Comparison of ENCODE assay signal across 20 cellular contexts in genomic region chr6:53168516-53169257, GRCh38. TPM values are rescaled to one million over a fixed set of nuclear protein-coding genes. Genes with fewer than 3 reads are reported as not detected.
DNase-seq lines count a peak whose midpoint lies in the region; ATAC-seq, FAIRE-seq and TF ChIP-seq lines count a peak whose summit lies in the region.
"Had no signal": no experiment of that assay in that cellular context is flagged by ENCODE, and none has a peak within 500 bp of the region (broad histone marks: within the 10 kb centered on the region; RNA-seq: fewer than 3 reads in every experiment).

No MANE protein-coding gene starts in this region.

- TF ChIP-seq EP300 in H1 (IDR thresholded peaks at IDR 0.05; ENCODE audit: borderline replicate concordance in 1 of 2, low read depth in 2 of 2, low read length in 2 of 2) = no peak

- intact Hi-C loops in spleen (cut with DNase I; ENCODE audit: low total_unique reads) = loop anchor here (10.0 kb wide), 1 partner anchor 556 kb away; no protein-coding TSS in a partner anchor

- no peak overlapping the region for H3K56ac ChIP-seq in H1 (replicated peaks; ENCODE audit: insufficient read length, low read depth, low read length)

- H2AFZ ChIP-seq in H1 (ENCODE audit: low read length) (peak overlapping the region; percentile 73; the same call in 1 of the 2 replicates), neuronal stem cell (ENCODE audit: low read length) (peak overlapping the region; percentile 59)

- no peak overlapping the region for H3K4me3 ChIP-seq in MG63
- no peak overlapping the region for H3K4me3 ChIP-seq in H1 (ENCODE audit: extremely low read depth in 1 of 4, insufficient read depth in 2 of 4, low read depth in 3 of 4, low read length in 4 of 4)
- no peak overlapping the region for H3K4me3 ChIP-seq in neuronal stem cell (ENCODE audit: low read length in 2 of 2)
- no peak overlapping the region for H3K4me3 ChIP-seq in spleen
- H3K4me3 ChIP-seq: psoas muscle had no signal

- H3K27ac ChIP-seq in H1 (ENCODE audit: low read depth, low read length) (no peak overlapping the region), neuronal stem cell (replicated peaks; ENCODE audit: low read length) (no peak overlapping the region), spleen (no peak overlapping the region)
- H3K27ac ChIP-seq: psoas muscle had no signal

- H3K9me3 ChIP-seq in MG63 (no peaks in the 10 kb centered on the region), H1 (ENCODE audit: insufficient read depth in 2 of 2, low read depth in 1 of 2, low read length in 1 of 2) (no peaks in the 10 kb centered on the region), neuronal stem cell (replicated peaks in 1 of 2; ENCODE audit: control insufficient read depth in 2 of 2, insufficient read depth in 1 of 2, low read depth in 1 of 2, low read length in 2 of 2) (peaks cover 2 to 11% of the 10 kb centered on the region in 2 donors), spleen (peaks cover 0 to 4% (median 0%) of the 10 kb centered on the region in 8 donors)

- no peak overlapping the region for H2BK12ac ChIP-seq in H1 (ENCODE audit: low read depth, low read length)
- no peak overlapping the region for H2BK12ac ChIP-seq in neuronal stem cell (ENCODE audit: low read length)

- H3K23ac ChIP-seq in H1 (ENCODE audit: insufficient read length) (no peak overlapping the region), neuronal stem cell (ENCODE audit: low read depth, low read length, poor library complexity) (no peak overlapping the region)

- no peaks in the 10 kb centered on the region for H3K36me3 ChIP-seq in MG63
- no peaks in the 10 kb centered on the region for H3K36me3 ChIP-seq in H1 (ENCODE audit: control insufficient read depth in 2 of 4, insufficient read depth in 4 of 4, low read length in 3 of 4)
- H3K36me3 ChIP-seq in neuronal stem cell (replicated peaks in 1 of 2; ENCODE audit: control insufficient read depth in 2 of 2, insufficient read depth in 2 of 2, low read length in 2 of 2) = no peaks in the 10 kb centered on the region
- no peaks in the 10 kb centered on the region for H3K36me3 ChIP-seq in spleen

- TF ChIP-seq POLR2A in H1 (IDR thresholded peaks at IDR 0.05; ENCODE audit: control extremely low read depth in 1 of 2, low read depth in 2 of 2, low read length in 2 of 2) = no peak
- no peak for TF ChIP-seq POLR2A in spleen (IDR thresholded peaks at IDR 0.05)

- CTCF ChIA-PET in H1 (lab: Charles Lee; ENCODE audit: partially characterized antibody) = interaction anchor here (0.6 to 3.1 kb wide), 16 partner anchors 8 to 1724 kb away, joined by 3 to 26 read pairs (median 3); no protein-coding TSS in a partner anchor

- no peak overlapping the region for H2BK5ac ChIP-seq in H1 (ENCODE audit: low read depth, low read length)
- H2BK5ac ChIP-seq in neuronal stem cell (ENCODE audit: low read length) = no peak overlapping the region

- H3K4me1 ChIP-seq in H1 (replicated peaks in 1 of 4; ENCODE audit: control insufficient read depth in 3 of 4, insufficient read depth in 4 of 4, low read length in 3 of 4) = no peaks in the 10 kb centered on the region
- H3K4me1 ChIP-seq in neuronal stem cell (ENCODE audit: control insufficient read depth in 2 of 2, insufficient read depth in 1 of 2, low read depth in 1 of 2, low read length in 2 of 2) = peaks cover 0 to 5% of the 10 kb centered on the region in 2 donors
- H3K4me1 ChIP-seq in spleen = peaks cover 0 to 18% (median 10%) of the 10 kb centered on the region in 6 donors
- H3K4me1 ChIP-seq: psoas muscle had no signal

- no peaks in the 10 kb centered on the region for H3K79me2 ChIP-seq in H1 (ENCODE audit: control insufficient read depth in 1 of 2, insufficient read depth in 2 of 2, low read length in 2 of 2)

- no peak for TF ChIP-seq RAD21 in H1 (IDR thresholded peaks at IDR 0.05 in 1 of 2, conservative IDR thresholded peaks at IDR 0.05 in 1 of 2; ENCODE audit: low read depth in 2 of 2, low read length in 2 of 2)

- no peaks in the 10 kb centered on the region for H3K79me1 ChIP-seq in H1 (ENCODE audit: low read depth, low read length)
- H3K79me1 ChIP-seq in neuronal stem cell (ENCODE audit: low read depth, low read length) = no peaks in the 10 kb centered on the region

- peak; percentile 6 for DNase-seq in CD1c-positive myeloid dendritic cell (ENCODE audit: extremely low spot score)
- peak; percentile 31 for DNase-seq in MG63
- no peak for DNase-seq in H1 (ENCODE audit: low read depth in 1 of 2, low spot score in 2 of 2)
- no peak for DNase-seq in neuronal stem cell (ENCODE audit: low spot score)
- DNase-seq in left lobe of liver (ENCODE audit: low spot score) = no peak
- DNase-seq in NCI-H2171 (lab: John Stamatoyannopoulos, UW) = no peak
- no peak for DNase-seq in spleen
- no peak for DNase-seq in amygdala (lab: John Stamatoyannopoulos, UW)
- DNase-seq: activated CD4-positive, alpha-beta T cell treated with anti-CD3 and anti-CD28 coated beads, Interleukin-2, amount 50 U/mL, for 1 hour; central memory CD4-positive, alpha-beta T cell; GDM1; immature natural killer cell; NCI-H2029; psoas muscle; stimulated activated CD4-positive, alpha-beta T cell treated with anti-CD3 and anti-CD28 coated beads, Interleukin-4, amount 100 ng/mL, for 24 hours; stimulated activated naive B cell treated with anti-CD40 and anti-IgM and Interleukin-4, amounts not matched to agents 10 μg/mL and 1 μg/mL and 100 μg/mL, for 72 hours; T-helper 2 cell had no signal

- H3K4me2 ChIP-seq in H1 (ENCODE audit: insufficient read depth in 1 of 2, low read depth in 2 of 2, low read length in 2 of 2) (no peak overlapping the region), neuronal stem cell (ENCODE audit: insufficient read depth, low read length, poor library complexity, severe bottlenecking) (no peak overlapping the region)

- TF ChIP-seq CTCF in H1 (IDR thresholded peaks at IDR 0.05; ENCODE audit: control extremely low read depth in 1 of 3, insufficient read depth in 1 of 3, low read depth in 1 of 3, low read length in 3 of 3) = no peak
- no peak for TF ChIP-seq CTCF in spleen (IDR thresholded peaks at IDR 0.05 in 8 of 11, conservative IDR thresholded peaks at IDR 0.05 in 3 of 11)

- H3K27me3 ChIP-seq in MG63 (no peaks in the 10 kb centered on the region), H1 (replicated peaks in 1 of 4; ENCODE audit: control insufficient read depth in 3 of 4, extremely low read depth in 1 of 4, insufficient read depth in 3 of 4, low read length in 3 of 4) (no peaks in the 10 kb centered on the region), neuronal stem cell (ENCODE audit: control insufficient read depth in 3 of 3, insufficient read depth in 3 of 3, low read depth in 1 of 3, low read length in 3 of 3) (no peaks in the 10 kb centered on the region), spleen (replicated peaks in 1 of 7) (no peaks in the 10 kb centered on the region)

- no peak for FAIRE-seq in H1 (lab: Jason Lieb, UNC)

- no peak overlapping the region for H3K9ac ChIP-seq in H1 (replicated peaks in 1 of 4; ENCODE audit: extremely low read depth in 1 of 4, low read depth in 3 of 4, low read length in 3 of 4)
- no peak overlapping the region for H3K9ac ChIP-seq in neuronal stem cell (ENCODE audit: low read depth, low read length, poor library complexity)

- H3K4ac ChIP-seq in H1 (replicated peaks; ENCODE audit: insufficient read length, low read depth, low read length) (no peak overlapping the region), neuronal stem cell (ENCODE audit: low read length) (no peak overlapping the region)

- H4K20me1 ChIP-seq in H1 (replicated peaks in 1 of 2; ENCODE audit: control insufficient read depth in 1 of 2, insufficient read depth in 2 of 2, low read length in 2 of 2) = no peaks in the 10 kb centered on the region

- POLR2A ChIA-PET in H1 (lab: Charles Lee; ENCODE audit: partially characterized antibody) = no interaction called here

- no peak overlapping the region for H4K5ac ChIP-seq in H1 (ENCODE audit: insufficient read length, low read depth, low read length)

- H4K91ac ChIP-seq in H1 (replicated peaks; ENCODE audit: insufficient read length, low read length) (no peak overlapping the region), neuronal stem cell (ENCODE audit: low read depth, low read length, poor library complexity) (no peak overlapping the region)

- H2BK120ac ChIP-seq in H1 (replicated peaks; ENCODE audit: low read depth, low read length) = no peak overlapping the region
- H2BK120ac ChIP-seq in neuronal stem cell (ENCODE audit: low read depth, low read length) = no peak overlapping the region

- 81% methylated on average over 4 of the region's 4 CpGs; no CpG with 5 or more reads in 1 of the 2 experiments for WGBS in H1 (ENCODE audit: extremely low coverage in 1 of 2, insufficient coverage in 1 of 2, insufficient read length in 1 of 2, insufficient replicate concordance in 2 of 2, low coverage in 1 of 2, low lambda C conversion rate in 2 of 2, missing lambda C conversion rate in 1 of 2), 2 experiments
- no CpG with 5 or more reads among the region's 4 CpGs for WGBS in neuronal stem cell (ENCODE audit: extremely low coverage in 2 of 2, insufficient read length in 2 of 2, insufficient replicate concordance in 1 of 2), 2 donors
- 81 to 88% (median 87%) methylated on average over 4 of the region's 4 CpGs for WGBS in spleen, 5 donors

- no peaks in the 10 kb centered on the region for H3K23me2 ChIP-seq in H1 (ENCODE audit: low read depth, low read length)

- H4K8ac ChIP-seq in H1 (ENCODE audit: extremely low read depth, insufficient read depth, low read length) (no peak overlapping the region), neuronal stem cell (ENCODE audit: low read depth, low read length) (no peak overlapping the region)

- no peak for ATAC-seq in left lobe of liver
- ATAC-seq: psoas muscle; stimulated activated naive B cell treated with anti-CD40 and anti-IgM and Interleukin-4, amounts not matched to agents 10 μg/mL and 1 μg/mL and 100 μg/mL, for 72 hours had no signal

- H2BK15ac ChIP-seq in H1 (ENCODE audit: low read length) = no peak overlapping the region
- H2BK15ac ChIP-seq in neuronal stem cell (ENCODE audit: low read length) = no peak overlapping the region

- no peak overlapping the region for H2AK5ac ChIP-seq in H1 (ENCODE audit: low read depth, low read length)
- H2AK5ac ChIP-seq in neuronal stem cell (ENCODE audit: low read depth, low read length) = no peak overlapping the region

- no peak overlapping the region for H2BK20ac ChIP-seq in H1 (ENCODE audit: low read length)

- H3K18ac ChIP-seq in H1 (ENCODE audit: extremely low read depth, low read length) (no peak overlapping the region), neuronal stem cell (ENCODE audit: low read length) (no peak overlapping the region)

- H3K14ac ChIP-seq in H1 (ENCODE audit: insufficient read length) = no peak overlapping the region
- H3K14ac ChIP-seq in neuronal stem cell (ENCODE audit: low read length) = no peak overlapping the region

RNA-seq across cellular contexts. Expression of gene GCM1, which starts 20.0 kb away (rescaled TPM):
- not detected in 2 replicates for total RNA-seq in MG63 (2014; rRNA removed; shearing (Covaris generic); ENCODE audit: low replicate concordance)
- total RNA-seq in H1 (2021; fragmentation: NEBNext Ultra II Directional; extraction: Animal tissue kit (Norgen Biotek cat#: 25700)) = not detected in 2 replicates
- polyA plus RNA-seq in H1 (2011; rRNA removed) = 0.02 TPM in 1 of 2 replicates, not detected in the other
- not detected for polyA plus RNA-seq in H1 (2011; cell fraction: cytosol; rRNA removed)
- 0.06 TPM for polyA plus RNA-seq in H1 (2011; cell fraction: nucleus; rRNA removed)
- not detected in 4 replicates for polyA plus RNA-seq in H1 (2012, experiment 1 of 2)
- not detected for polyA plus RNA-seq in H1 (2012, experiment 2 of 2)
- 0.06 TPM for polyA plus RNA-seq in H1 (2013, experiment 1 of 2)
- polyA plus RNA-seq in H1 (2013, experiment 2 of 2) = 0.06 TPM
- not detected in 2 replicates for polyA minus RNA-seq in H1 (2011; rRNA and poly(A)+ RNA removed)
- polyA minus RNA-seq in H1 (2011; cell fraction: cytosol; rRNA and poly(A)+ RNA removed) = not detected
- polyA minus RNA-seq in H1 (2011; cell fraction: nucleus; rRNA and poly(A)+ RNA removed) = not detected
- 0.01 TPM for polyA plus RNA-seq in neuronal stem cell (2013, experiment 1 of 2)
- 0.06 TPM for polyA plus RNA-seq in neuronal stem cell (2013, experiment 2 of 2)
- total RNA-seq in left lobe of liver = not detected
- total RNA-seq in spleen = 1 to 10 TPM in 2 of 7 donors, under 1 TPM in 4, not detected in 1; 0.13 to 1.9 (median 0.42) TPM
- polyA plus RNA-seq in spleen = under 1 TPM; 0.05 to 0.22 (median 0.06) TPM
- total RNA-seq: mucosa of gallbladder, psoas muscle had no signal
- polyA plus RNA-seq: CD14-positive monocyte, esophagus, immature natural killer cell, psoas muscle had no signal

Comparison
In these comparisons a context has a peak if more than half of its experiments do, and no peak if none do; other contexts are left out.
1. DNase-seq: peak in CD1c-positive myeloid dendritic cell (single experiment) and MG63 (single experiment); none in H1 (0 of 2), neuronal stem cell (single experiment), left lobe of liver (single experiment), NCI-H2171 (single experiment), spleen (single experiment) and amygdala (0 of 56).